ENCODE assay signal across 23 cellular contexts in genomic region chr2:201928363-201928762, GRCh38.
DNase-seq lines count a peak whose midpoint lies in the region; ATAC-seq and TF ChIP-seq lines count a peak whose summit lies in the region.
"Had no signal": no experiment of that assay in that cellular context is flagged by ENCODE, and none has a peak within 500 bp of the region (broad histone marks: within the 10 kb centered on the region; RNA-seq: fewer than 3 reads in every experiment).

No MANE protein-coding gene starts in this region.

- ATAC-seq in GM21825 (IDR thresholded peaks at IDR 0.05; ENCODE audit: unreplicated experiment), result no peak
- ATAC-seq: A549, GM12878 had no signal

- CTCF ChIA-PET in HEK293T (lab: Yijun Ruan, JAX), result no interaction called here

- POLR2A ChIA-PET in HEK293T (lab: Yijun Ruan, JAX), result no interaction called here

- intact Hi-C loops in head of caudate nucleus (cut with DNase I), result no loop called here

- DNase-seq in NCI-H2171 treated with DMSO at 0.1 percent for 48 hours (lab: John Stamatoyannopoulos, UW) (peak; percentile 13), NCI-H2171 (lab: John Stamatoyannopoulos, UW) (no peak), head of caudate nucleus (peak in 26 of 42 donors; percentile 6 to 67 (median 39)), mesenteric fat pad (ENCODE audit: low spot score) (peak; percentile 37), putamen (ENCODE audit: low spot score) (peak; percentile 41), activated T-cell treated with anti-CD3 and anti-CD28 coated beads for 4 hours (no peak), HEK293T (ENCODE audit: extremely low spot score) (no peak)
- DNase-seq: BE2C; C1 segment of cervical spinal cord; CD4-positive, alpha-beta memory T cell; CD4-positive, CD25-positive, alpha-beta regulatory T cell; CD8-positive, alpha-beta memory T cell; COR-L47; DMS 273 treated with DMSO at 0.1 percent for 48 hours; DMS153; DMS53; DMS79; DND-41; EL; GDM1 had no signal

TF ChIP-seq in HEK293T, 16 proteins besides CTCF, POLR2A, EP300 and RAD21:
- TF ChIP-seq NFRKB (IDR thresholded peaks at IDR 0.05) (no peak), L3MBTL2 (conservative IDR thresholded peaks at IDR 0.05) (no peak), FOXM1 (IDR thresholded peaks at IDR 0.05; ENCODE audit: borderline replicate concordance) (no peak), LEF1 (IDR thresholded peaks at IDR 0.05; ENCODE audit: borderline replicate concordance) (no peak), FOXA1 (IDR thresholded peaks at IDR 0.05) (no peak), ELF4 (IDR thresholded peaks at IDR 0.05) (no peak), ARNT (IDR thresholded peaks at IDR 0.05) (no peak), SUZ12 (IDR thresholded peaks at IDR 0.05) (no peak), ZNF384 (IDR thresholded peaks at IDR 0.05) (no peak), TARDBP (IDR thresholded peaks at IDR 0.05) (no peak), FOXK2 (IDR thresholded peaks at IDR 0.05) (no peak), CTBP1 (IDR thresholded peaks at IDR 0.05; ENCODE audit: borderline replicate concordance) (no peak)

Comparison
In these comparisons a context has a peak if more than half of its experiments do, and no peak if none do; other contexts are left out.
1. DNase-seq: peak in NCI-H2171 treated with DMSO at 0.1 percent for 48 hours (single experiment), head of caudate nucleus (26 of 42), mesenteric fat pad (single experiment) and putamen (single experiment); none in NCI-H2171 (single experiment), activated T-cell treated with anti-CD3 and anti-CD28 coated beads for 4 hours (single experiment) and HEK293T (single experiment).